Comparison of ENCODE assay signal across 8 cellular contexts in the genomic region with DNA sequence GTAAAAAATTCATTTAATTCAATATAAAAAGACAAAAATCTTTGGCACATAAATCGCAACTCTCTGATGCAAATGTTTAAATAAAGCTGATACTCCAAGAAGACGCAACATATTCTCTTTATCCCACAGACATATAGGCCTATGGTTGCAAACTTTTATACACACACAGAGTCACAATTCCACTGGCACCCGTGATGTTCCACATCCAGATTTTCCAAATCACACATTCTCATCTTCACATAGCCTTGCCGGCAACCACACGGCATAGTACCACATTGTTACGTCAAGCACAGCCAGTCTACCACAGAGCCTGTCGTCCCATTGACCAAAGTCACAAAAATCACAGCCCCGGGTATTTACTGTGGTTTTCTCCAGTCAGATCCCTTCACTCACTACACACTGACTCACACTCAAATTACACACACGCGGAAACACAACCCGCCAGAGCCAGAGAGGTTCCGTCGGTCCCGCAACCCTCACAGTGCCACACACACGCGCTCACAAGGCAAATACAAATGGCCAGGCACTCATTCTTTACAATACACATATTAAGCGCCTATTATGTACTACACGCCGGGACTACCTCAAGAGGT. TPM values are rescaled to one million over a fixed set of nuclear protein-coding genes. Genes with fewer than 3 reads are reported as not detected.
DNase-seq lines count a peak whose midpoint lies in the region; ATAC-seq, FAIRE-seq and TF ChIP-seq lines count a peak whose summit lies in the region.

No MANE protein-coding gene starts in this region.

- H3K9me3 ChIP-seq in Caco-2 = peaks cover 8% of the 10 kb centered on the region
- H3K9me3 ChIP-seq in mesenchymal stem cell (ENCODE audit: control insufficient read depth, low read length) = no peaks in the 10 kb centered on the region

- peak overlapping the region in 1 of 2 experiments; percentile 91 for H3K14ac ChIP-seq in mesenchymal stem cell (ENCODE audit: low read length in 2 of 2)

- no peaks in the 10 kb centered on the region for H3K4me1 Mint-ChIP-seq in Caco-2 (ENCODE audit: low read depth, unreplicated experiment)
- peaks cover 28% of the 10 kb centered on the region for H3K4me1 Mint-ChIP-seq in T-helper 1 cell treated with Interleukin-12 subunit alpha and Interleukin-12 subunit beta and Interleukin-4 antibody, amounts not matched to agents 30 μg/mL and 1 μg/mL, for 36 hours (ENCODE audit: low read depth)

- H3K4me3 Mint-ChIP-seq in Caco-2 (ENCODE audit: unreplicated experiment) = peak overlapping the region; percentile 85
- peak overlapping the region; percentile 97 for H3K4me3 Mint-ChIP-seq in T-helper 1 cell treated with Interleukin-12 subunit alpha and Interleukin-12 subunit beta and Interleukin-4 antibody, amounts not matched to agents 30 μg/mL and 1 μg/mL, for 36 hours

- peak overlapping the region; percentile 97 for H3K9ac ChIP-seq in mesenchymal stem cell (ENCODE audit: low read length)

- H3K4me1 ChIP-seq in Caco-2 (no peaks in the 10 kb centered on the region; the same call in 1 of the 2 replicates), mesenchymal stem cell (ENCODE audit: control insufficient read depth, insufficient read depth, low read depth, low read length) (peaks cover 8% of the 10 kb centered on the region)

- no peak overlapping the region for H2BK5ac ChIP-seq in mesenchymal stem cell (ENCODE audit: low read depth, low read length, poor library complexity, severe bottlenecking)

- peak overlapping the region; percentile 60 for H2BK15ac ChIP-seq in mesenchymal stem cell (ENCODE audit: low read depth, poor library complexity, severe bottlenecking)

- no peak for FAIRE-seq in HTR-8/SVneo (lab: Jason Lieb, UNC)

- H3K4me3 ChIP-seq in Caco-2 (ENCODE audit: low read depth, low read length) (peak overlapping the region; percentile 81), mesenchymal stem cell (ENCODE audit: insufficient read depth in 1 of 2, low read depth in 1 of 2, low read length in 2 of 2) (peak overlapping the region; percentile 83 to 96)

- no peak for TF ChIP-seq CTCF in Caco-2 (IDR thresholded peaks at IDR 0.05; ENCODE audit: insufficient read depth in 1 of 2, low read depth in 1 of 2, low read length in 1 of 2, severe bottlenecking in 1 of 2, unreplicated experiment in 1 of 2)

- H3K18ac ChIP-seq in mesenchymal stem cell (ENCODE audit: low read depth in 1 of 2, low read length in 2 of 2) = peak overlapping the region; percentile 77 to 95

- peak overlapping the region; percentile 21 to 38 for H2BK12ac ChIP-seq in mesenchymal stem cell (ENCODE audit: low read length in 2 of 2)

- H3K27ac Mint-ChIP-seq in Caco-2 (ENCODE audit: unreplicated experiment) = peak overlapping the region; percentile 85
- peak overlapping the region; percentile 94 for H3K27ac Mint-ChIP-seq in T-helper 1 cell treated with Interleukin-12 subunit alpha and Interleukin-12 subunit beta and Interleukin-4 antibody, amounts not matched to agents 30 μg/mL and 1 μg/mL, for 36 hours

- TSS peak; percentile 87 for BruUV-seq in Caco-2 (replicated peaks; lab: Mats Ljungman, UMichigan)

- WGBS in mesenchymal stem cell = 13% methylated on average over 19 of the region's 19 CpGs

- ATAC-seq in GM19372 (IDR thresholded peaks at IDR 0.05; ENCODE audit: low read depth, unreplicated experiment) = peak; percentile 34

- peaks cover 2% of the 10 kb centered on the region; the same call in 1 of the 2 replicates for H3K36me3 ChIP-seq in Caco-2 (ENCODE audit: control insufficient read depth, insufficient read depth, low read length)
- H3K36me3 ChIP-seq in mesenchymal stem cell (ENCODE audit: control insufficient read depth in 1 of 2, insufficient read depth in 2 of 2, low read depth in 1 of 2, low read length in 2 of 2) = peaks cover 0 to 3% of the 10 kb centered on the region in 2 experiments

- H3K23ac ChIP-seq in mesenchymal stem cell (ENCODE audit: low read length in 2 of 2) = peak overlapping the region in 1 of 2 experiments; percentile 57

- no peaks in the 10 kb centered on the region for H3K27me3 Mint-ChIP-seq in Caco-2 (ENCODE audit: insufficient read depth, unreplicated experiment)
- no peaks in the 10 kb centered on the region for H3K27me3 Mint-ChIP-seq in T-helper 1 cell treated with Interleukin-12 subunit alpha and Interleukin-12 subunit beta and Interleukin-4 antibody, amounts not matched to agents 30 μg/mL and 1 μg/mL, for 36 hours (ENCODE audit: low read depth)

- intact Hi-C loops in Caco-2 (cut with micrococcal nuclease; ENCODE audit: unreplicated experiment) = loop anchor here (2.0 kb wide), 2 partner anchors 26 to 94 kb away; partner anchors contain the start of genes PSMC4 and ZNF780A

- DNase-seq in Caco-2 (no peak), HTR-8/SVneo (ENCODE audit: insufficient read length, low spot score) (peak; percentile 51), mesenchymal stem cell (peak; percentile 82), substantia nigra (lab: John Stamatoyannopoulos, UW) (peak in 9 of 49 donors; percentile 7 to 56 (median 38)), cerebellar nuclear complex (lab: John Stamatoyannopoulos, UW) (no peak)
- DNase-seq in effector CD8-positive, alpha-beta T cell (lab: John Stamatoyannopoulos, UW) = peak; percentile 12

- peak overlapping the region; percentile 89 to 95 for H3K4ac ChIP-seq in mesenchymal stem cell (ENCODE audit: low read depth in 1 of 2, low read length in 2 of 2)

- peaks cover 26% of the 10 kb centered on the region for H3K79me1 ChIP-seq in mesenchymal stem cell (replicated peaks; ENCODE audit: low read length, poor library complexity, severe bottlenecking)

- no peak overlapping the region for H2AK5ac ChIP-seq in mesenchymal stem cell (ENCODE audit: low read length, severe bottlenecking)

- peaks cover 9% of the 10 kb centered on the region for H3K36me3 Mint-ChIP-seq in Caco-2 (ENCODE audit: insufficient read depth, unreplicated experiment)
- peaks cover 29% of the 10 kb centered on the region for H3K36me3 Mint-ChIP-seq in T-helper 1 cell treated with Interleukin-12 subunit alpha and Interleukin-12 subunit beta and Interleukin-4 antibody, amounts not matched to agents 30 μg/mL and 1 μg/mL, for 36 hours (ENCODE audit: low read depth)

- peak overlapping the region; percentile 75 for H3K27ac ChIP-seq in mesenchymal stem cell (ENCODE audit: low read length, poor library complexity, severe bottlenecking)
- peak overlapping the region; percentile 83 for H3K27ac ChIP-seq in substantia nigra (ENCODE audit: low read depth, low read length, poor library complexity, severe bottlenecking)

- no peak overlapping the region for H4K91ac ChIP-seq in mesenchymal stem cell (ENCODE audit: low read length)

- H4K8ac ChIP-seq in mesenchymal stem cell (ENCODE audit: low read length) = peak overlapping the region; percentile 70

- H3K27me3 ChIP-seq in Caco-2 (replicated peaks; ENCODE audit: control insufficient read depth, insufficient read depth, low read length) (no peaks in the 10 kb centered on the region), mesenchymal stem cell (ENCODE audit: control insufficient read depth in 1 of 2, insufficient read depth in 1 of 2, low read length in 2 of 2) (no peaks in the 10 kb centered on the region)

- H3K4me2 ChIP-seq in mesenchymal stem cell (ENCODE audit: low read length, poor library complexity, severe bottlenecking) = peak overlapping the region; percentile 65

- H3K9me3 Mint-ChIP-seq in Caco-2 (ENCODE audit: unreplicated experiment) = peaks cover 21% of the 10 kb centered on the region
- H3K9me3 Mint-ChIP-seq in T-helper 1 cell treated with Interleukin-12 subunit alpha and Interleukin-12 subunit beta and Interleukin-4 antibody, amounts not matched to agents 30 μg/mL and 1 μg/mL, for 36 hours = peaks cover 26% of the 10 kb centered on the region

- no peak overlapping the region for H2BK120ac ChIP-seq in mesenchymal stem cell (ENCODE audit: low read depth, low read length)

- CTCF ChIA-PET in Caco-2 (lab: Charles Lee) = interaction anchor here (1.6 kb wide), 1 partner anchor 26 kb away, joined by 10 read pairs; the partner anchor contains the start of gene PSMC4

- H2AFZ ChIP-seq in mesenchymal stem cell (ENCODE audit: low read depth, low read length) = peak overlapping the region; percentile 94

- POLR2A ChIA-PET in Caco-2 (lab: Charles Lee) = interaction anchor here (1.6 kb wide), 1 partner anchor 26 kb away, joined by 7 read pairs; the partner anchor contains the start of gene PSMC4

RNA-seq across cellular contexts. Expression of gene ZNF546, which starts 0.5 kb away (rescaled TPM):
- total RNA-seq in Caco-2 (2022) = 0.98 and 1.0 TPM in 2 replicates
- polyA plus RNA-seq in mesenchymal stem cell (2013, experiment 1 of 2) = 0.64 TPM
- polyA plus RNA-seq in mesenchymal stem cell (2013, experiment 2 of 2) = 0.45 TPM

RNA-seq across cellular contexts. Expression of gene PSMC4, which starts 25.3 kb away (rescaled TPM):
- 183 and 196 TPM in 2 replicates for total RNA-seq in Caco-2 (2022)
- 75.6 TPM for polyA plus RNA-seq in mesenchymal stem cell (2013, experiment 1 of 2)
- polyA plus RNA-seq in mesenchymal stem cell (2013, experiment 2 of 2) = 75.9 TPM

RNA-seq across cellular contexts. Expression of gene ZNF780B, which starts 59.7 kb away (rescaled TPM):
- total RNA-seq in Caco-2 (2022) = 27.5 and 32.2 TPM in 2 replicates
- 7.2 TPM for polyA plus RNA-seq in mesenchymal stem cell (2013, experiment 1 of 2)
- polyA plus RNA-seq in mesenchymal stem cell (2013, experiment 2 of 2) = 8.8 TPM

Comparison
In these comparisons a context has a peak if more than half of its experiments do, and no peak if none do; other contexts are left out.
1. DNase-seq: peak in HTR-8/SVneo (single experiment), effector CD8-positive, alpha-beta T cell (single experiment) and mesenchymal stem cell (single experiment); none in Caco-2 (0 of 2) and cerebellar nuclear complex (0 of 2).